12 cellular contexts compared by ENCODE assay signal in genomic region chr13:40490086-40490723, GRCh38.
DNase-seq lines count a peak whose midpoint lies in the region; ATAC-seq and TF ChIP-seq lines count a peak whose summit lies in the region.
"Had no signal": no experiment of that assay in that cellular context is flagged by ENCODE, and none has a peak within 500 bp of the region (broad histone marks: within the 10 kb centered on the region; RNA-seq: fewer than 3 reads in every experiment).

No MANE protein-coding gene starts in this region.

- no peaks in the 10 kb centered on the region for H3K9me3 ChIP-seq in left ventricle myocardium inferior (replicated peaks)
- H3K9me3 ChIP-seq: BLaER1 treated with 17β-estradiol and CSF1 and Interleukin-3, amounts not matched to agents 10 nM and 100 nM had no signal

- no peaks in the 10 kb centered on the region for H3K27me3 ChIP-seq in left ventricle myocardium inferior (ENCODE audit: low read depth)
- H3K27me3 ChIP-seq: BLaER1 treated with 17β-estradiol and CSF1 and Interleukin-3, amounts not matched to agents 10 nM and 100 nM had no signal

- no peaks in the 10 kb centered on the region for H3K36me3 ChIP-seq in left ventricle myocardium inferior
- H3K36me3 ChIP-seq: BLaER1 treated with 17β-estradiol and CSF1 and Interleukin-3, amounts not matched to agents 10 nM and 100 nM had no signal

- H3K4me1 ChIP-seq in left ventricle myocardium inferior: peaks cover 15% of the 10 kb centered on the region

- H3K4me3 ChIP-seq in epithelial cell of esophagus (ENCODE audit: low read length) (no peak overlapping the region), left ventricle myocardium inferior (no peak overlapping the region)
- H3K4me3 ChIP-seq: BLaER1 treated with 17β-estradiol and CSF1 and Interleukin-3, amounts not matched to agents 10 nM and 100 nM; smooth muscle cell had no signal

- peak in 2 of 3 donors; percentile 27 to 44 for DNase-seq in stimulated activated CD4-positive, alpha-beta T cell treated with anti-CD3 and anti-CD28 coated beads, Interleukin-12 subunit alpha, Interleukin-12 subunit beta, amount 100 ng/mL, for 48 hours (ENCODE audit: low read depth in 2 of 3, low spot score in 1 of 3)
- no peak for DNase-seq in stimulated activated CD4-positive, alpha-beta T cell treated with anti-CD3 and anti-CD28 coated beads, Interleukin-12 subunit alpha, Interleukin-12 subunit beta, amount 100 ng/mL, for 4 hours
- peak; percentile 61 for DNase-seq in activated CD4-positive, alpha-beta T cell treated with anti-CD3 and anti-CD28 coated beads, Interleukin-2, amount 50 U/mL, for 1 hour
- DNase-seq in epithelial cell of esophagus (ENCODE audit: low read depth) (peak; percentile 23), left ventricle myocardium inferior (no peak), SIG-M5 treated with dmso at 0.1 percent for 504 hours (lab: John Stamatoyannopoulos, UW; ENCODE audit: unreplicated experiment) (no peak)
- DNase-seq: foreskin fibroblast, NCI-H2029 treated with DMSO at 0.1 percent for 48 hours had no signal

- intact Hi-C loops in left ventricle myocardium inferior (cut with micrococcal nuclease): no loop called here

- TF ChIP-seq CTCF in epithelial cell of esophagus (IDR thresholded peaks at IDR 0.05; ENCODE audit: insufficient read depth, low read depth, low read length, missing control alignments) (no peak), left ventricle myocardium inferior (IDR thresholded peaks at IDR 0.05; ENCODE audit: borderline replicate concordance) (no peak)

- H3K27ac ChIP-seq in left ventricle myocardium inferior (replicated peaks): no peak overlapping the region
- H3K27ac ChIP-seq: BLaER1 treated with 17β-estradiol and CSF1 and Interleukin-3, amounts not matched to agents 10 nM and 100 nM had no signal

- ATAC-seq in GM18858 (IDR thresholded peaks at IDR 0.05; ENCODE audit: unreplicated experiment) (no peak), HG02759 (IDR thresholded peaks at IDR 0.05; ENCODE audit: unreplicated experiment) (no peak)

Comparison
In these comparisons a context has a peak if more than half of its experiments do, and no peak if none do; other contexts are left out.
1. DNase-seq: peak in stimulated activated CD4-positive, alpha-beta T cell treated with anti-CD3 and anti-CD28 coated beads, Interleukin-12 subunit alpha, Interleukin-12 subunit beta, amount 100 ng/mL, for 48 hours (2 of 3), activated CD4-positive, alpha-beta T cell treated with anti-CD3 and anti-CD28 coated beads, Interleukin-2, amount 50 U/mL, for 1 hour (single experiment) and epithelial cell of esophagus (single experiment); none in stimulated activated CD4-positive, alpha-beta T cell treated with anti-CD3 and anti-CD28 coated beads, Interleukin-12 subunit alpha, Interleukin-12 subunit beta, amount 100 ng/mL, for 4 hours (single experiment), left ventricle myocardium inferior (single experiment) and SIG-M5 treated with dmso at 0.1 percent for 504 hours (single experiment).